ENCODE assay signal across 1 cellular context in genomic region chr9:129150672-129151211, GRCh38.
TF ChIP-seq lines count a peak whose summit lies in the region.

No MANE protein-coding gene starts in this region.

TF ChIP-seq in HepG2, 621 proteins besides CTCF, POLR2A, EP300 and RAD21:
- TF ChIP-seq TRIM24 (CRISPR knock-in tag; IDR thresholded peaks at IDR 0.05) = no peak
- TF ChIP-seq AGO2 (optimal IDR thresholded peaks at IDR 0.05; ENCODE audit: low read depth, low read length) = peak; percentile 8
